Comparison of ENCODE assay signal across 17 cellular contexts in genomic region chr10:69645751-69646687, GRCh38. TPM values are rescaled to one million over a fixed set of nuclear protein-coding genes. Genes with fewer than 3 reads are reported as not detected.
DNase-seq lines count a peak whose midpoint lies in the region; ATAC-seq and TF ChIP-seq lines count a peak whose summit lies in the region.
"Had no signal": no experiment of that assay in that cellular context is flagged by ENCODE, and none has a peak within 500 bp of the region (broad histone marks: within the 10 kb centered on the region; RNA-seq: fewer than 3 reads in every experiment).

No MANE protein-coding gene starts in this region.

- H3F3A ChIP-seq in neural cell (ENCODE audit: insufficient read depth, low read length, poor library complexity, severe bottlenecking) = peaks cover 4% of the 10 kb centered on the region

- TF ChIP-seq CTCF in CD14-positive monocyte (IDR thresholded peaks at IDR 0.05) = no peak
- TF ChIP-seq CTCF in endodermal cell (conservative IDR thresholded peaks at IDR 0.05) = no peak
- no peak for TF ChIP-seq CTCF in neural cell (IDR thresholded peaks at IDR 0.05; ENCODE audit: poor library complexity, severe bottlenecking)
- no peak for TF ChIP-seq CTCF in mammary epithelial cell (conservative IDR thresholded peaks at IDR 0.05 in 1 of 2, IDR thresholded peaks at IDR 0.05 in 1 of 2; ENCODE audit: extremely low read depth in 1 of 2, insufficient read depth in 1 of 2, low read depth in 1 of 2, low read length in 2 of 2)

- peak; percentile 32 for TF ChIP-seq EP300 in neural cell (conservative IDR thresholded peaks at IDR 0.05; ENCODE audit: poor library complexity, severe bottlenecking)

- H3K79me2 ChIP-seq in neural cell (replicated peaks; ENCODE audit: insufficient read depth, low read length) = no peaks in the 10 kb centered on the region
- H3K79me2 ChIP-seq in mammary epithelial cell (ENCODE audit: insufficient read depth, low read length) = no peaks in the 10 kb centered on the region

- no peak for ATAC-seq in HG03135 (IDR thresholded peaks at IDR 0.05; ENCODE audit: unreplicated experiment)
- ATAC-seq: gastroesophageal sphincter had no signal

- CTCF ChIA-PET in mammary epithelial cell (lab: Charles Lee; ENCODE audit: low non-redundant PET) = interaction anchor here (0.5 kb wide), 1 partner anchor 54 kb away, joined by 3 read pairs; no protein-coding TSS in a partner anchor

- no peak for TF ChIP-seq RAD21 in neural cell (conservative IDR thresholded peaks at IDR 0.05)

- dilution Hi-C loops in mammary epithelial cell (cut with HindIII; ENCODE audit: low sequenced_read_pairs) = no loop called here

- intact Hi-C loops in CD14-positive monocyte (cut with micrococcal nuclease) (no loop called here), mammary epithelial cell (cut with micrococcal nuclease) (no loop called here)

- peaks cover 3% of the 10 kb centered on the region for H3K4me1 ChIP-seq in endodermal cell (ENCODE audit: control insufficient read depth, insufficient read depth, low read length)
- H3K4me1 ChIP-seq in mammary epithelial cell (ENCODE audit: insufficient read depth, low read length) = peaks cover 16% of the 10 kb centered on the region
- H3K4me1 ChIP-seq: gastroesophageal sphincter, prostate gland had no signal

- H4K20me1 ChIP-seq in neural cell (ENCODE audit: insufficient read depth) = no peaks in the 10 kb centered on the region
- no peaks in the 10 kb centered on the region for H4K20me1 ChIP-seq in mammary epithelial cell (ENCODE audit: insufficient read depth, low read length)

- no peak overlapping the region for H3K27ac Mint-ChIP-seq in CD14-positive monocyte
- no peak overlapping the region for H3K27ac Mint-ChIP-seq in endodermal cell
- H3K27ac Mint-ChIP-seq: activated naive CD8-positive, alpha-beta T cell; activated T-cell treated with anti-CD3 and anti-CD28 coated beads, Interleukin-2, amount 50 U/mL, for 24 hours; B cell had no signal

- H3K4me1 Mint-ChIP-seq in CD14-positive monocyte = peaks cover 2% of the 10 kb centered on the region
- H3K4me1 Mint-ChIP-seq in endodermal cell = peaks cover 13% of the 10 kb centered on the region
- H3K4me1 Mint-ChIP-seq: B cell had no signal

- peak overlapping the region; percentile 66 for H3K4me2 ChIP-seq in neural cell (ENCODE audit: low read length)
- H3K4me2 ChIP-seq in mammary epithelial cell (ENCODE audit: insufficient read depth, low read depth, low read length) = no peak overlapping the region
- H3K4me2 ChIP-seq: smooth muscle cell had no signal

- H3K9me3 ChIP-seq in endodermal cell (ENCODE audit: control insufficient read depth, low read length) (no peaks in the 10 kb centered on the region), neural cell (ENCODE audit: low read length) (no peaks in the 10 kb centered on the region), mammary epithelial cell (replicated peaks; ENCODE audit: insufficient read depth, low read length) (no peaks in the 10 kb centered on the region)
- H3K9me3 ChIP-seq: gastroesophageal sphincter, prostate gland had no signal

- H3K9me3 Mint-ChIP-seq in CD14-positive monocyte (no peaks in the 10 kb centered on the region), endodermal cell (no peaks in the 10 kb centered on the region)
- H3K9me3 Mint-ChIP-seq: activated T-cell treated with anti-CD3 and anti-CD28 coated beads, Interleukin-2, amount 50 U/mL, for 24 hours had no signal

- H3K4me3 ChIP-seq in endodermal cell (ENCODE audit: low read length) (no peak overlapping the region), neural cell (ENCODE audit: low read length) (peak overlapping the region; percentile 58), mammary epithelial cell (replicated peaks in 1 of 3; ENCODE audit: insufficient read depth in 1 of 3, low read depth in 2 of 3, low read length in 3 of 3) (no peak overlapping the region)
- H3K4me3 ChIP-seq: gastroesophageal sphincter, prostate gland, smooth muscle cell had no signal

- H3K36me3 ChIP-seq in endodermal cell (ENCODE audit: control insufficient read depth, insufficient read depth, low read length) = no peaks in the 10 kb centered on the region
- H3K36me3 ChIP-seq in neural cell (ENCODE audit: insufficient read depth, low read length) = no peaks in the 10 kb centered on the region
- H3K36me3 ChIP-seq in mammary epithelial cell (ENCODE audit: insufficient read depth, low read length) = no peaks in the 10 kb centered on the region
- H3K36me3 ChIP-seq: gastroesophageal sphincter, prostate gland had no signal

- no peak overlapping the region for H2AFZ ChIP-seq in neural cell (ENCODE audit: low read depth, low read length)
- H2AFZ ChIP-seq in mammary epithelial cell (ENCODE audit: low read depth, low read length) = no peak overlapping the region

- 53 to 64% methylated on average over 6 to 20 of the region's 20 CpGs for WGBS in endodermal cell (ENCODE audit: insufficient coverage in 1 of 2, insufficient read length in 1 of 2), 2 experiments
- WGBS in mammary epithelial cell (ENCODE audit: low coverage, missing lambda C conversion rate) = 79% methylated on average over 17 of the region's 20 CpGs

- H3K36me3 Mint-ChIP-seq in CD14-positive monocyte (no peaks in the 10 kb centered on the region), endodermal cell (ENCODE audit: low read depth) (no peaks in the 10 kb centered on the region)
- H3K36me3 Mint-ChIP-seq: activated naive CD8-positive, alpha-beta T cell had no signal

- H3K27me3 ChIP-seq in endodermal cell (ENCODE audit: control insufficient read depth, insufficient read depth, low read length, poor library complexity, severe bottlenecking) (peaks cover 6% of the 10 kb centered on the region), neural cell (ENCODE audit: insufficient read depth, low read depth, low read length) (no peaks in the 10 kb centered on the region), mammary epithelial cell (ENCODE audit: insufficient read depth, low read length) (no peaks in the 10 kb centered on the region)

- DNase-seq in CD14-positive monocyte (ENCODE audit: low spot score) = peak; percentile 38
- DNase-seq in ELF-1 (ENCODE audit: low read depth, low spot score) = peak; percentile 65
- peak; percentile 83 for DNase-seq in endodermal cell
- DNase-seq in mammary epithelial cell = no peak
- DNase-seq in NCI-H2081 (lab: John Stamatoyannopoulos, UW) = no peak
- no peak for DNase-seq in AG08395 (ENCODE audit: low spot score)
- DNase-seq: activated CD4-positive, alpha-beta T cell treated with anti-CD3 and anti-CD28 coated beads, Interleukin-2, amount 50 U/mL, for 48 hours; activated T-cell treated with anti-CD3 and anti-CD28 coated beads, Interleukin-2, amount 50 U/mL, for 24 hours; NCI-H446 had no signal

- H3K9me2 ChIP-seq in neural cell (ENCODE audit: insufficient read depth, low read length) = no peaks in the 10 kb centered on the region

- H3K9ac ChIP-seq in endodermal cell (ENCODE audit: extremely low read depth, low read length, poor library complexity, severe bottlenecking) = no peak overlapping the region
- H3K9ac ChIP-seq in neural cell (ENCODE audit: low read length) = peak overlapping the region; percentile 80
- H3K9ac ChIP-seq in mammary epithelial cell (ENCODE audit: insufficient read depth, low read length) = no peak overlapping the region

- BruUV-seq in mammary epithelial cell (replicated peaks; lab: Mats Ljungman, UMichigan) = no TSS peak

- H3K27ac ChIP-seq in endodermal cell (ENCODE audit: low read depth, low read length) (peak overlapping the region; percentile 81), neural cell (ENCODE audit: low read length) (peak overlapping the region; percentile 97), mammary epithelial cell (ENCODE audit: insufficient read depth, low read depth, low read length) (no peak overlapping the region)
- H3K27ac ChIP-seq: gastroesophageal sphincter, prostate gland, VCaP had no signal

- H3K4me3 Mint-ChIP-seq in CD14-positive monocyte (no peak overlapping the region), endodermal cell (no peak overlapping the region)
- H3K4me3 Mint-ChIP-seq: activated naive CD8-positive, alpha-beta T cell; activated T-cell treated with anti-CD3 and anti-CD28 coated beads, Interleukin-2, amount 50 U/mL, for 24 hours; B cell had no signal

- in situ Hi-C loops in mammary epithelial cell (cut with MboI; ENCODE audit: low sequenced_read_pairs in 2 of 2) = no loop called here

- H3K27me3 Mint-ChIP-seq in CD14-positive monocyte (ENCODE audit: low read depth in 3 of 3) = peaks cover 7 to 14% (median 7%) of the 10 kb centered on the region in 3 donors
- H3K27me3 Mint-ChIP-seq in endodermal cell (ENCODE audit: insufficient read depth) = peaks cover 21% of the 10 kb centered on the region

TF ChIP-seq in neural cell, 6 proteins besides CTCF, POLR2A, EP300 and RAD21 (continues in another document):
- TF ChIP-seq EZH2 (IDR thresholded peaks at IDR 0.05; ENCODE audit: borderline replicate concordance, insufficient read depth, low read length, poor library complexity, severe bottlenecking) = no peak
- TF ChIP-seq TAF1 (IDR thresholded peaks at IDR 0.05; ENCODE audit: low read depth) = no peak
- TF ChIP-seq SMC3 (conservative IDR thresholded peaks at IDR 0.05; ENCODE audit: poor library complexity) = peak; percentile 27
- peak; percentile 58 for TF ChIP-seq MXI1 (conservative IDR thresholded peaks at IDR 0.05; ENCODE audit: poor library complexity, severe bottlenecking)

RNA-seq across cellular contexts. Expression of gene FAM241B, which starts 16.0 kb away (rescaled TPM):
- polyA plus RNA-seq in CD14-positive monocyte = not detected
- 10 to 100 TPM; 27.1 to 42.0 TPM for total RNA-seq in endodermal cell
- 12.0 TPM for polyA plus RNA-seq in endodermal cell (2013, experiment 1 of 2)
- polyA plus RNA-seq in endodermal cell (2013, experiment 2 of 2) = 10.8 TPM
- polyA plus RNA-seq in neural cell = 135 TPM in 2 replicates
- 43.6 and 50.5 TPM in 2 replicates for polyA minus RNA-seq in neural cell
- 10 to 100 TPM in 1 of 2 donors, 1 to 10 TPM in 1; 4.0 to 15.1 TPM for total RNA-seq in mammary epithelial cell
- 10.1 TPM for polyA plus RNA-seq in mammary epithelial cell
- polyA minus RNA-seq in mammary epithelial cell = not detected

Comparison
In these comparisons a context has a peak if more than half of its experiments do, and no peak if none do; other contexts are left out.
1. DNase-seq: peak in CD14-positive monocyte (single experiment), ELF-1 (single experiment) and endodermal cell (single experiment); none in mammary epithelial cell (single experiment), NCI-H2081 (0 of 2) and AG08395 (single experiment).
2. RNA of gene FAM241B, which starts 16.0 kb away (polyA plus RNA-seq): 135 TPM in neural cell; 10.1 TPM in mammary epithelial cell (single experiment) and not detected in CD14-positive monocyte; every median in the first group is over 10 times any median in the second.